1 cellular context compared by ENCODE assay signal in genomic region chr21:17048974-17049373, GRCh38.
TF ChIP-seq lines count a peak whose summit lies in the region.

No MANE protein-coding gene starts in this region.

TF ChIP-seq in H1, 55 proteins besides CTCF, POLR2A, EP300 and RAD21:
- TF ChIP-seq RFX5 (IDR thresholded peaks at IDR 0.05; ENCODE audit: borderline replicate concordance, low read depth, low read length) (no peak), TEAD4 (IDR thresholded peaks at IDR 0.05; ENCODE audit: low read depth, low read length) (no peak), SAP30 (IDR thresholded peaks at IDR 0.05; ENCODE audit: insufficient read depth, insufficient replicate concordance, low read length) (no peak), CBX8 (IDR thresholded peaks at IDR 0.05; ENCODE audit: borderline replicate concordance, low read depth, low read length) (no peak), BRCA1 (IDR thresholded peaks at IDR 0.05; ENCODE audit: low read depth, low read length) (no peak), SRF (IDR thresholded peaks at IDR 0.05; ENCODE audit: low read depth, low read length) (no peak), MAFK (IDR thresholded peaks at IDR 0.05; ENCODE audit: low read depth, low read length) (no peak), SIX5 (IDR thresholded peaks at IDR 0.05; ENCODE audit: low read depth, low read length) (no peak), SIRT6 (IDR thresholded peaks at IDR 0.05; ENCODE audit: low read length) (no peak), E2F6 (IDR thresholded peaks at IDR 0.05) (no peak), EZH2 (IDR thresholded peaks at IDR 0.05; ENCODE audit: low read depth, low read length, severe bottlenecking) (no peak), KDM1A (IDR thresholded peaks at IDR 0.05; ENCODE audit: borderline replicate concordance, low read length) (no peak), RBBP5 (IDR thresholded peaks at IDR 0.05; ENCODE audit: borderline replicate concordance, low read depth, low read length) (no peak), PHF8 (conservative IDR thresholded peaks at IDR 0.05; ENCODE audit: low read depth, low read length) (no peak), RNF2 (IDR thresholded peaks at IDR 0.05; ENCODE audit: borderline replicate concordance, low read depth, low read length, missing control alignments, poor library complexity, severe bottlenecking) (no peak), SP1 (IDR thresholded peaks at IDR 0.05; ENCODE audit: low read depth, low read length) (no peak), JUND (IDR thresholded peaks at IDR 0.05; ENCODE audit: low read length) (no peak), USF2 (IDR thresholded peaks at IDR 0.05; ENCODE audit: low read length) (no peak), MAX (IDR thresholded peaks at IDR 0.05) (no peak)
